In genomic region chr16:57600048-57600835, GRCh38 we compare ENCODE assay signal across 1 cellular context.
TF ChIP-seq lines count a peak whose summit lies in the region.

No MANE protein-coding gene starts in this region.

TF ChIP-seq in HepG2, 621 proteins besides CTCF, POLR2A, EP300 and RAD21 (continued from another document and continues in another):
- TF ChIP-seq, protein P1, sequence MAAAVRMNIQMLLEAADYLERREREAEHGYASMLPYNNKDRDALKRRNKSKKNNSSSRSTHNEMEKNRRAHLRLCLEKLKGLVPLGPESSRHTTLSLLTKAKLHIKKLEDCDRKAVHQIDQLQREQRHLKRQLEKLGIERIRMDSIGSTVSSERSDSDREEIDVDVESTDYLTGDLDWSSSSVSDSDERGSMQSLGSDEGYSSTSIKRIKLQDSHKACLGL (CRISPR knock-in tag; IDR thresholded peaks at IDR 0.05), result peak; percentile 85
- no peak for TF ChIP-seq STAT5B (CRISPR knock-in tag; IDR thresholded peaks at IDR 0.05)
- TF ChIP-seq RBAK (CRISPR knock-in tag; IDR thresholded peaks at IDR 0.05), result 0 out of 2 replicates have a peak, but pooled peaks have one; percentile 32
- TF ChIP-seq JUN (CRISPR knock-in tag; IDR thresholded peaks at IDR 0.05), result no peak
- TF ChIP-seq SATB2 (CRISPR knock-in tag; IDR thresholded peaks at IDR 0.05), result no peak
- no peak for TF ChIP-seq ZBTB26 (CRISPR knock-in tag; IDR thresholded peaks at IDR 0.05; ENCODE audit: borderline replicate concordance)
- peak; percentile 71; the same call in 1 of the 2 replicates for TF ChIP-seq ZFP91 (CRISPR knock-in tag; IDR thresholded peaks at IDR 0.05; ENCODE audit: borderline replicate concordance)
- TF ChIP-seq ARID4A (CRISPR knock-in tag; IDR thresholded peaks at IDR 0.05; ENCODE audit: borderline replicate concordance), result peak; percentile 40; the same call in 1 of the 2 replicates
- TF ChIP-seq, protein P2, sequence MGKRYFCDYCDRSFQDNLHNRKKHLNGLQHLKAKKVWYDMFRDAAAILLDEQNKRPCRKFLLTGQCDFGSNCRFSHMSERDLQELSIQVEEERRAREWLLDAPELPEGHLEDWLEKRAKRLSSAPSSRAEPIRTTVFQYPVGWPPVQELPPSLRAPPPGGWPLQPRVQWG (CRISPR knock-in tag; IDR thresholded peaks at IDR 0.05; ENCODE audit: borderline replicate concordance, low read depth), result no peak
- TF ChIP-seq ZNF772 (CRISPR knock-in tag; IDR thresholded peaks at IDR 0.05), result peak; percentile 68; the same call in 1 of the 2 replicates
- TF ChIP-seq, protein P3, sequence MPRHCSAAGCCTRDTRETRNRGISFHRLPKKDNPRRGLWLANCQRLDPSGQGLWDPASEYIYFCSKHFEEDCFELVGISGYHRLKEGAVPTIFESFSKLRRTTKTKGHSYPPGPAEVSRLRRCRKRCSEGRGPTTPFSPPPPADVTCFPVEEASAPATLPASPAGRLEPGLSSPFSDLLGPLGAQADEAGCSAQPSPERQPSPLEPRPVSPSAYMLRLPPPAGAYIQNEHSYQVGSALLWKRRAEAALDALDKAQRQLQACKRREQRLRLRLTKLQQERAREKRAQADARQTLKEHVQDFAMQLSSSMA (CRISPR knock-in tag; IDR thresholded peaks at IDR 0.05), result no peak; the same call in 1 of the 2 replicates
- TF ChIP-seq PBX3 (CRISPR knock-in tag; IDR thresholded peaks at IDR 0.05; ENCODE audit: borderline replicate concordance), result no peak
- TF ChIP-seq ZNF660 (CRISPR knock-in tag; IDR thresholded peaks at IDR 0.05; ENCODE audit: borderline replicate concordance, low read depth), result no peak
- TF ChIP-seq PHF20 (CRISPR knock-in tag; IDR thresholded peaks at IDR 0.05), result no peak
- TF ChIP-seq AFF4 (CRISPR knock-in tag; IDR thresholded peaks at IDR 0.05), result no peak
- 0 out of 2 replicates have a peak, but pooled peaks have one; percentile 3 for TF ChIP-seq RFXAP (CRISPR knock-in tag; IDR thresholded peaks at IDR 0.05; ENCODE audit: borderline replicate concordance)
- TF ChIP-seq KLF15 (CRISPR knock-in tag; IDR thresholded peaks at IDR 0.05; ENCODE audit: borderline replicate concordance), result no peak
- TF ChIP-seq KLF13 (CRISPR knock-in tag; IDR thresholded peaks at IDR 0.05), result no peak; the same call in 1 of the 2 replicates
- TF ChIP-seq ZNF318 (CRISPR knock-in tag; IDR thresholded peaks at IDR 0.05), result 0 out of 2 replicates have a peak, but pooled peaks have one; percentile 82
- no peak for TF ChIP-seq DNMT3B (CRISPR knock-in tag; conservative IDR thresholded peaks at IDR 0.05)
- peak; percentile 84 for TF ChIP-seq RXRA (CRISPR knock-in tag; IDR thresholded peaks at IDR 0.05)
- TF ChIP-seq GATAD2A (CRISPR knock-in tag; IDR thresholded peaks at IDR 0.05), result peak; percentile 76
- TF ChIP-seq ZNF510 (CRISPR knock-in tag; IDR thresholded peaks at IDR 0.05; ENCODE audit: low read depth), result no peak
- no peak for TF ChIP-seq NFKB2 (CRISPR knock-in tag; IDR thresholded peaks at IDR 0.05; ENCODE audit: borderline replicate concordance)
- 0 out of 2 replicates have a peak, but pooled peaks have one; percentile 35 for TF ChIP-seq RARA (CRISPR knock-in tag; IDR thresholded peaks at IDR 0.05)
- no peak for TF ChIP-seq PCBP1 (IDR thresholded peaks at IDR 0.05; ENCODE audit: borderline replicate concordance, low read depth, low read length)
- no peak for TF ChIP-seq KLF12 (CRISPR knock-in tag; IDR thresholded peaks at IDR 0.05; ENCODE audit: borderline replicate concordance)
- peak; percentile 74 for TF ChIP-seq TEAD3 (CRISPR knock-in tag; optimal IDR thresholded peaks at IDR 0.05; ENCODE audit: borderline replicate concordance)
